13 cellular contexts compared by ENCODE assay signal in the genomic region with DNA sequence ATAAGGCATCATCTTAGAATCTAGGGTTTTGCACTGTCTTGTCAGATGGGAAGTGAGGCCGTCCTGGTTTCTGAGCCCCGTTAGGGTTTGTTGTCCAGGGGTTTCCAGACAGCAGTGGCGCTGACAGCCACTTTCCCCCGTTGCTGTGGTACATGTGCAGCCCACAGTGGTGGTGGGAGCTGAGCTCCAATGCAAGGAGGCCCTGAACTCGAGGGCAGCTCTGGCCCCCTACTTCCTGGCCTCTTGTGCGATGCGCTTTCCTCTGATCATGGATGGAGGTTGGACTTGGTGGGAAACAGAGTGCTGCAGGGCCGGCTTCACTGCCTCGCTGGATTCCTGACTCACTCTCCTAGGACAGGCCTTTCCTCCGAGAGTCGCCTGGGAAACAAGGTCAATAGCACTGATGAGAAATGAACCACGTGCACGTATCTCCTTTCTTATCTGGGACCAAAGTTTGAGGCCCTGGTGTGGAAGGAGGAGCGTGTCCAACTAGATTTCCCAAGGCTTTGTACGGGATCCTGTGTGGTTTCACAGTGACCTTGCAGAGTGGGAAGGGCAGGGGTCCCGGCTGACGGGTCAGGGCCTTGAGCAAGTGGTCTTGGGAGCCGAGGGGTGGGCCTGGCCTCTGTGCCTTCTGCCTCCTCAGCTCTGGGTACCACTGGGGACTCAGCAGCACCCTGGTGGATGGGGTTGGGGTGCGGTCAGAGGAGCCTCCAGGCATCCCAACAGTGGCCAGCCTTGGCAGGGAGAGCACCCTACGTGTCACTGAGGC. TPM values are rescaled to one million over a fixed set of nuclear protein-coding genes. Genes with fewer than 3 reads are reported as not detected.
DNase-seq lines count a peak whose midpoint lies in the region; ATAC-seq and TF ChIP-seq lines count a peak whose summit lies in the region.
"Had no signal": no experiment of that assay in that cellular context is flagged by ENCODE, and none has a peak within 500 bp of the region (broad histone marks: within the 10 kb centered on the region; RNA-seq: fewer than 3 reads in every experiment).

No MANE protein-coding gene starts in this region.

- H3K4me1 Mint-ChIP-seq in HFFc6 (ENCODE audit: low read depth): peaks cover 38% of the 10 kb centered on the region

- H3K36me3 Mint-ChIP-seq in HFFc6 (ENCODE audit: low read depth): peaks cover 9% of the 10 kb centered on the region; the same call in 1 of the 2 replicates

- intact Hi-C loops in body of pancreas (cut with DNase I): no loop called here

- peak overlapping the region; percentile 42; the same call in 1 of the 2 replicates for H3K27ac Mint-ChIP-seq in HFFc6

- WGBS in body of pancreas, 2 donors: 32 to 34% methylated on average over 10 to 20 of the region's 20 CpGs
- 91% methylated on average over 20 of the region's 20 CpGs for WGBS in mesenchymal stem cell

- no peak overlapping the region for H2BK12ac ChIP-seq in mesenchymal stem cell (ENCODE audit: low read length in 2 of 2)

- no peak for TF ChIP-seq POLR2A in body of pancreas (IDR thresholded peaks at IDR 0.05)

- peaks cover 78 to 92% (median 85%) of the 10 kb centered on the region in 11 experiments for H4K20me1 ChIP-seq in BLaER1 treated with 17β-estradiol and CSF1 and Interleukin-3, amounts not matched to agents 10 nM and 100 nM

- H2BK15ac ChIP-seq in mesenchymal stem cell (ENCODE audit: low read depth, poor library complexity, severe bottlenecking): no peak overlapping the region

- peaks cover 25 to 41% (median 38%) of the 10 kb centered on the region in 10 experiments for H3K4me1 ChIP-seq in BLaER1 treated with 17β-estradiol and CSF1 and Interleukin-3, amounts not matched to agents 10 nM and 100 nM
- H3K4me1 ChIP-seq in body of pancreas: peaks cover 52% of the 10 kb centered on the region
- peaks cover 41% of the 10 kb centered on the region for H3K4me1 ChIP-seq in mesenchymal stem cell (ENCODE audit: control insufficient read depth, insufficient read depth, low read depth, low read length)
- H3K4me1 ChIP-seq: BE2C had no signal

- H3K79me1 ChIP-seq in mesenchymal stem cell (replicated peaks; ENCODE audit: low read length, poor library complexity, severe bottlenecking): peaks cover 8% of the 10 kb centered on the region

- no peak overlapping the region for H3K14ac ChIP-seq in mesenchymal stem cell (ENCODE audit: low read length in 2 of 2)

- H4K91ac ChIP-seq in mesenchymal stem cell (ENCODE audit: low read length): no peak overlapping the region

- peak overlapping the region in 4 of 11 experiments; percentile 19 to 99 (median 58); a peak in 3 of 22 replicates for H3K4me2 ChIP-seq in BLaER1 treated with 17β-estradiol and CSF1 and Interleukin-3, amounts not matched to agents 10 nM and 100 nM
- H3K4me2 ChIP-seq in mesenchymal stem cell (ENCODE audit: low read length, poor library complexity, severe bottlenecking): no peak overlapping the region

- H3K36me3 ChIP-seq in BLaER1 treated with 17β-estradiol and CSF1 and Interleukin-3, amounts not matched to agents 10 nM and 100 nM: peaks cover 36 to 74% (median 60%) of the 10 kb centered on the region in 11 experiments
- H3K36me3 ChIP-seq in body of pancreas (replicated peaks in 1 of 2; ENCODE audit: insufficient read depth in 1 of 2, low read depth in 2 of 2): peaks cover 4 to 5% of the 10 kb centered on the region in 2 donors
- H3K36me3 ChIP-seq in mesenchymal stem cell (ENCODE audit: control insufficient read depth in 1 of 2, insufficient read depth in 2 of 2, low read depth in 1 of 2, low read length in 2 of 2): peaks cover 20 to 47% of the 10 kb centered on the region in 2 experiments
- H3K36me3 ChIP-seq: breast epithelium had no signal

- H3K4me3 Mint-ChIP-seq in HFFc6: no peak overlapping the region

- H3K23ac ChIP-seq in mesenchymal stem cell (ENCODE audit: low read length in 2 of 2): no peak overlapping the region

- no peak overlapping the region for H3K27ac ChIP-seq in BLaER1 treated with 17β-estradiol and CSF1 and Interleukin-3, amounts not matched to agents 10 nM and 100 nM
- H3K27ac ChIP-seq in body of pancreas (peak overlapping the region in 2 of 4 donors; percentile 13 to 54), mesenchymal stem cell (ENCODE audit: low read length, poor library complexity, severe bottlenecking) (no peak overlapping the region)
- H3K27ac ChIP-seq: breast epithelium had no signal

- H2BK5ac ChIP-seq in mesenchymal stem cell (ENCODE audit: low read depth, low read length, poor library complexity, severe bottlenecking): no peak overlapping the region

- no peaks in the 10 kb centered on the region; the same call in 1 of the 2 replicates for H3K27me3 Mint-ChIP-seq in HFFc6 (ENCODE audit: insufficient read depth)

- no peaks in the 10 kb centered on the region for H3K9me3 Mint-ChIP-seq in HFFc6

- TF ChIP-seq CTCF in HFFc6 (IDR thresholded peaks at IDR 0.05) (no peak), body of pancreas (IDR thresholded peaks at IDR 0.05) (no peak)

- DNase-seq in HFFc6 (no peak), body of pancreas (peak; percentile 39 to 69 (median 64)), mesenchymal stem cell (no peak), NCI-H524 (lab: John Stamatoyannopoulos, UW) (no peak), RPMI8226 (no peak), DMS79 treated with DMSO at 0.1 percent for 48 hours (lab: John Stamatoyannopoulos, UW) (no peak)
- no peak for DNase-seq in stimulated activated CD8-positive, alpha-beta memory T cell treated with anti-CD3 and anti-CD28 coated beads, Interleukin-4, amount 100 ng/mL, for 48 hours
- DNase-seq: activated CD8-positive, alpha-beta memory T cell treated with anti-CD3 and anti-CD28 coated beads, Interleukin-2, amount 50 U/mL, for 4 hours; BE2C; GDM1; stimulated activated CD4-positive, alpha-beta T cell treated with anti-CD3 and anti-CD28 coated beads, Interleukin-15, amount 100 ng/mL, for 24 hours had no signal

- ATAC-seq in body of pancreas: no peak

- no peak overlapping the region for H3K4me3 ChIP-seq in BLaER1 treated with 17β-estradiol and CSF1 and Interleukin-3, amounts not matched to agents 10 nM and 100 nM
- H3K4me3 ChIP-seq in body of pancreas (no peak overlapping the region), mesenchymal stem cell (ENCODE audit: insufficient read depth in 1 of 2, low read depth in 1 of 2, low read length in 2 of 2) (peak overlapping the region in 1 of 2 experiments; percentile 5)

- no peak overlapping the region for H3K18ac ChIP-seq in mesenchymal stem cell (ENCODE audit: low read depth in 1 of 2, low read length in 2 of 2)

- no peak overlapping the region for H3K4ac ChIP-seq in mesenchymal stem cell (ENCODE audit: low read depth in 1 of 2, low read length in 2 of 2)

- H4K8ac ChIP-seq in mesenchymal stem cell (ENCODE audit: low read length): no peak overlapping the region

- no peak overlapping the region for H2AFZ ChIP-seq in mesenchymal stem cell (ENCODE audit: low read depth, low read length)

- H2AK5ac ChIP-seq in mesenchymal stem cell (ENCODE audit: low read length, severe bottlenecking): no peak overlapping the region

- peaks cover 5 to 7% (median 6%) of the 10 kb centered on the region in 11 experiments; a peak in 21 of 22 replicates for H3K27me3 ChIP-seq in BLaER1 treated with 17β-estradiol and CSF1 and Interleukin-3, amounts not matched to agents 10 nM and 100 nM
- H3K27me3 ChIP-seq in body of pancreas (no peaks in the 10 kb centered on the region), mesenchymal stem cell (ENCODE audit: control insufficient read depth in 1 of 2, insufficient read depth in 1 of 2, low read length in 2 of 2) (peaks cover 1 to 2% of the 10 kb centered on the region in 2 experiments)
- H3K27me3 ChIP-seq: BE2C, breast epithelium had no signal

- peak overlapping the region; percentile 5 to 100 (median 49); a peak in 16 of 22 replicates for H3K9ac ChIP-seq in BLaER1 treated with 17β-estradiol and CSF1 and Interleukin-3, amounts not matched to agents 10 nM and 100 nM
- H3K9ac ChIP-seq in mesenchymal stem cell (ENCODE audit: low read length): peak overlapping the region; percentile 34

- H2BK120ac ChIP-seq in mesenchymal stem cell (ENCODE audit: low read depth, low read length): no peak overlapping the region

- no peaks in the 10 kb centered on the region for H3K9me3 ChIP-seq in BLaER1 treated with 17β-estradiol and CSF1 and Interleukin-3, amounts not matched to agents 10 nM and 100 nM (replicated peaks in 1 of 11)
- no peaks in the 10 kb centered on the region for H3K9me3 ChIP-seq in body of pancreas
- no peaks in the 10 kb centered on the region for H3K9me3 ChIP-seq in mesenchymal stem cell (ENCODE audit: control insufficient read depth, low read length)
- H3K9me3 ChIP-seq: BE2C, breast epithelium had no signal

RNA-seq across cellular contexts. Expression of gene PHRF1, which starts 3.7 kb away (rescaled TPM):
- 10 to 100 TPM; 23.8 to 27.5 (median 24.8) TPM for total RNA-seq in HFFc6 (2021; fragmentation: NEBNext Ultra II Directional; extraction: Animal tissue kit (Norgen Biotek cat#: 25700))
- total RNA-seq in body of pancreas: 10 to 100 TPM; 18.2 to 34.3 TPM
- 13.2 TPM for polyA plus RNA-seq in mesenchymal stem cell (2013, experiment 1 of 2)
- polyA plus RNA-seq in mesenchymal stem cell (2013, experiment 2 of 2): 11.9 TPM

RNA-seq across cellular contexts. Expression of gene RASSF7, which starts 19.2 kb away (rescaled TPM):
- total RNA-seq in HFFc6 (2021; fragmentation: NEBNext Ultra II Directional; extraction: Animal tissue kit (Norgen Biotek cat#: 25700)): 10 to 100 TPM; 10.1 to 18.8 (median 12.7) TPM
- total RNA-seq in body of pancreas: 100 to 1,000 TPM in 1 of 2 donors, 10 to 100 TPM in 1; 49.5 to 134 TPM
- polyA plus RNA-seq in mesenchymal stem cell (2013, experiment 1 of 2): 3.2 TPM
- 2.3 TPM for polyA plus RNA-seq in mesenchymal stem cell (2013, experiment 2 of 2)

RNA-seq across cellular contexts. Expression of gene LMNTD2, which starts 19.5 kb away (rescaled TPM):
- 1 to 10 TPM in 3 of 6 experiments, under 1 TPM in 3; 0.37 to 2.3 (median 0.97) TPM for total RNA-seq in HFFc6 (2021; fragmentation: NEBNext Ultra II Directional; extraction: Animal tissue kit (Norgen Biotek cat#: 25700))
- total RNA-seq in body of pancreas: 10 to 100 TPM in 1 of 2 donors, 1 to 10 TPM in 1; 6.0 to 12.9 TPM
- polyA plus RNA-seq in mesenchymal stem cell (2013, experiment 1 of 2): 0.46 TPM
- 0.67 TPM for polyA plus RNA-seq in mesenchymal stem cell (2013, experiment 2 of 2)

RNA-seq across cellular contexts. Expression of gene IRF7, which starts 35.7 kb away (rescaled TPM):
- total RNA-seq in HFFc6 (2021; fragmentation: NEBNext Ultra II Directional; extraction: Animal tissue kit (Norgen Biotek cat#: 25700)): 1 to 10 TPM; 3.0 to 5.2 (median 4.2) TPM
- 10 to 100 TPM; 10.4 to 10.9 TPM for total RNA-seq in body of pancreas
- polyA plus RNA-seq in mesenchymal stem cell (2013, experiment 1 of 2): 6.8 TPM
- polyA plus RNA-seq in mesenchymal stem cell (2013, experiment 2 of 2): 7.3 TPM

RNA-seq across cellular contexts. Expression of gene LRRC56, which starts 42.7 kb away (rescaled TPM):
- total RNA-seq in HFFc6 (2021; fragmentation: NEBNext Ultra II Directional; extraction: Animal tissue kit (Norgen Biotek cat#: 25700)): under 1 TPM; 0.23 to 0.83 (median 0.55) TPM
- total RNA-seq in body of pancreas: 1 to 10 TPM; 1.6 to 2.3 TPM
- polyA plus RNA-seq in mesenchymal stem cell (2013, experiment 1 of 2): 1.2 TPM
- 1.2 TPM for polyA plus RNA-seq in mesenchymal stem cell (2013, experiment 2 of 2)

Comparison
In these comparisons a context has a peak if more than half of its experiments do, and no peak if none do; other contexts are left out.
1. DNase-seq: peak in body of pancreas (4 of 4); none in HFFc6 (single experiment), mesenchymal stem cell (single experiment), NCI-H524 (0 of 2), RPMI8226 (single experiment), DMS79 treated with DMSO at 0.1 percent for 48 hours (single experiment) and stimulated activated CD8-positive, alpha-beta memory T cell treated with anti-CD3 and anti-CD28 coated beads, Interleukin-4, amount 100 ng/mL, for 48 hours (single experiment).